In the genomic region with DNA sequence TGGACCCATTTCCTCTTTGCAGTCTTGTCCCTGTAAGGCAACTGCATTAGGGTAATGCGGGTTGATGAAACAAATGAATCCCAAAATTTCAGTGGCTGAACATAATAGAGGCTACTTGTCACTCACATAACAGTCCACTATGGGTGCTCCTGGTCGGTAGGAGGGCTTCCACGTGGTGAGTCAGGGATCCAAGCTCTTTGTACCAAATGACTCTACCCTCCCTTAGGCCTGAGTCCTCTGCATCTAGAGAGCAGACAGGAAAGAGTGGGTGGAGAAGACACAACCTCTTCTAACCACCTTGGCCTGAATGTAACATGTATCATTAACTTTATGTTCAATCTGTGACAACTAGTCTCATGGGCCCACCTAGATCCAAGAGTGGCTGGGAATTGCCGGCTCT, we compare ENCODE assay signal across 1 cellular context.
TF ChIP-seq lines count a peak whose summit lies in the region.

No MANE protein-coding gene starts in this region.

TF ChIP-seq in SK-N-SH, 30 proteins besides CTCF, POLR2A, EP300 and RAD21 (continued from another document):
- TF ChIP-seq, protein P1, sequence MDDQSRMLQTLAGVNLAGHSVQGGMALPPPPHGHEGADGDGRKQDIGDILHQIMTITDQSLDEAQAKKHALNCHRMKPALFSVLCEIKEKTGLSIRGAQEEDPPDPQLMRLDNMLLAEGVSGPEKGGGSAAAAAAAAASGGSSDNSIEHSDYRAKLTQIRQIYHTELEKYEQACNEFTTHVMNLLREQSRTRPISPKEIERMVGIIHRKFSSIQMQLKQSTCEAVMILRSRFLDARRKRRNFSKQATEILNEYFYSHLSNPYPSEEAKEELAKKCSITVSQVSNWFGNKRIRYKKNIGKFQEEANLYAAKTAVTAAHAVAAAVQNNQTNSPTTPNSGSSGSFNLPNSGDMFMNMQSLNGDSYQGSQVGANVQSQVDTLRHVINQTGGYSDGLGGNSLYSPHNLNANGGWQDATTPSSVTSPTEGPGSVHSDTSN (IDR thresholded peaks at IDR 0.05) = no peak
- TF ChIP-seq GABPA (IDR thresholded peaks at IDR 0.05; ENCODE audit: low read depth) (no peak), RFX5 (IDR thresholded peaks at IDR 0.05; ENCODE audit: low read length) (no peak), TAF1 (IDR thresholded peaks at IDR 0.05; ENCODE audit: borderline replicate concordance, low read depth, low read length) (no peak), GATA2 (CRISPR knock-in tag; IDR thresholded peaks at IDR 0.05) (no peak), ELF1 (IDR thresholded peaks at IDR 0.05) (no peak), FOXJ3 (CRISPR knock-in tag; IDR thresholded peaks at IDR 0.05) (no peak), CHD2 (IDR thresholded peaks at IDR 0.05; ENCODE audit: low read length, partially characterized antibody) (no peak), POLR2AphosphoS5 (IDR thresholded peaks at IDR 0.05; ENCODE audit: low read depth, low read length) (no peak), MXI1 (IDR thresholded peaks at IDR 0.05; ENCODE audit: low read depth, low read length) (no peak), EZH2phosphoT487 (IDR thresholded peaks at IDR 0.05; ENCODE audit: borderline replicate concordance, low read depth) (no peak), RCOR1 (IDR thresholded peaks at IDR 0.05; ENCODE audit: low read length) (no peak)
- TF ChIP-seq, protein P2, sequence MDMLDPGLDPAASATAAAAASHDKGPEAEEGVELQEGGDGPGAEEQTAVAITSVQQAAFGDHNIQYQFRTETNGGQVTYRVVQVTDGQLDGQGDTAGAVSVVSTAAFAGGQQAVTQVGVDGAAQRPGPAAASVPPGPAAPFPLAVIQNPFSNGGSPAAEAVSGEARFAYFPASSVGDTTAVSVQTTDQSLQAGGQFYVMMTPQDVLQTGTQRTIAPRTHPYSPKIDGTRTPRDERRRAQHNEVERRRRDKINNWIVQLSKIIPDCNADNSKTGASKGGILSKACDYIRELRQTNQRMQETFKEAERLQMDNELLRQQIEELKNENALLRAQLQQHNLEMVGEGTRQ (IDR thresholded peaks at IDR 0.05; ENCODE audit: borderline replicate concordance, low read depth, low read length) = no peak
